1 cellular context compared by ENCODE assay signal in genomic region chr4:150475763-150476162, GRCh38.
TF ChIP-seq lines count a peak whose summit lies in the region.

No MANE protein-coding gene starts in this region.

TF ChIP-seq in GM12878, 131 proteins besides CTCF, POLR2A, EP300 and RAD21 (continued from another document):
- TF ChIP-seq, protein P1, sequence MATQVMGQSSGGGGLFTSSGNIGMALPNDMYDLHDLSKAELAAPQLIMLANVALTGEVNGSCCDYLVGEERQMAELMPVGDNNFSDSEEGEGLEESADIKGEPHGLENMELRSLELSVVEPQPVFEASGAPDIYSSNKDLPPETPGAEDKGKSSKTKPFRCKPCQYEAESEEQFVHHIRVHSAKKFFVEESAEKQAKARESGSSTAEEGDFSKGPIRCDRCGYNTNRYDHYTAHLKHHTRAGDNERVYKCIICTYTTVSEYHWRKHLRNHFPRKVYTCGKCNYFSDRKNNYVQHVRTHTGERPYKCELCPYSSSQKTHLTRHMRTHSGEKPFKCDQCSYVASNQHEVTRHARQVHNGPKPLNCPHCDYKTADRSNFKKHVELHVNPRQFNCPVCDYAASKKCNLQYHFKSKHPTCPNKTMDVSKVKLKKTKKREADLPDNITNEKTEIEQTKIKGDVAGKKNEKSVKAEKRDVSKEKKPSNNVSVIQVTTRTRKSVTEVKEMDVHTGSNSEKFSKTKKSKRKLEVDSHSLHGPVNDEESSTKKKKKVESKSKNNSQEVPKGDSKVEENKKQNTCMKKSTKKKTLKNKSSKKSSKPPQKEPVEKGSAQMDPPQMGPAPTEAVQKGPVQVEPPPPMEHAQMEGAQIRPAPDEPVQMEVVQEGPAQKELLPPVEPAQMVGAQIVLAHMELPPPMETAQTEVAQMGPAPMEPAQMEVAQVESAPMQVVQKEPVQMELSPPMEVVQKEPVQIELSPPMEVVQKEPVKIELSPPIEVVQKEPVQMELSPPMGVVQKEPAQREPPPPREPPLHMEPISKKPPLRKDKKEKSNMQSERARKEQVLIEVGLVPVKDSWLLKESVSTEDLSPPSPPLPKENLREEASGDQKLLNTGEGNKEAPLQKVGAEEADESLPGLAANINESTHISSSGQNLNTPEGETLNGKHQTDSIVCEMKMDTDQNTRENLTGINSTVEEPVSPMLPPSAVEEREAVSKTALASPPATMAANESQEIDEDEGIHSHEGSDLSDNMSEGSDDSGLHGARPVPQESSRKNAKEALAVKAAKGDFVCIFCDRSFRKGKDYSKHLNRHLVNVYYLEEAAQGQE (IDR thresholded peaks at IDR 0.05; ENCODE audit: low read depth, low read length) = no peak
- no peak for TF ChIP-seq SPI1 (IDR thresholded peaks at IDR 0.05; ENCODE audit: borderline replicate concordance, insufficient read depth, low read depth, low read length)
